ENCODE assay signal across 8 cellular contexts in genomic region chr15:75647370-75648155, GRCh38. TPM values are rescaled to one million over a fixed set of nuclear protein-coding genes. Genes with fewer than 3 reads are reported as not detected.
DNase-seq lines count a peak whose midpoint lies in the region; ATAC-seq and TF ChIP-seq lines count a peak whose summit lies in the region.

Gene SNX33 (plus strand): TSS chr15:75647912. CDS start chr15:75649103, 1,191 bp downstream.

- H3K9me3 ChIP-seq in ectodermal cell (ENCODE audit: control insufficient read depth, low read length) (no peaks in the 10 kb centered on the region), liver (ENCODE audit: control insufficient read depth in 4 of 4, low read length in 3 of 4) (no peaks in the 10 kb centered on the region)

- 0% methylated on average over 76 of the region's 76 CpGs for WGBS in ectodermal cell, 2 experiments
- WGBS in liver = under 1% methylated on average over 76 of the region's 76 CpGs

- H3K4me1 Mint-ChIP-seq in activated CD4-positive, alpha-beta memory T cell treated with anti-CD3 and anti-CD28 coated beads for 36 hours (ENCODE audit: low read depth) = peaks cover 44% of the 10 kb centered on the region

- DNase-seq in SHP77 (lab: John Stamatoyannopoulos, UW) (peak; percentile 33 to 58), SHP77 treated with DMSO at 0.1 percent for 48 hours (lab: John Stamatoyannopoulos, UW) (no peak), NCI-H2227 (lab: John Stamatoyannopoulos, UW; ENCODE audit: unreplicated experiment) (peak; percentile 56)
- DNase-seq in activated CD4-positive, alpha-beta memory T cell treated with anti-CD3 and anti-CD28 coated beads for 36 hours = peak; percentile 77
- peak; percentile 38 to 46 for DNase-seq in stimulated activated CD4-positive, alpha-beta T cell treated with anti-CD3 and anti-CD28 coated beads, Interleukin-4, amount 100 ng/mL, for 48 hours (ENCODE audit: low read depth in 2 of 2)

- no peak for ATAC-seq in GM18873 (IDR thresholded peaks at IDR 0.05; ENCODE audit: low FRiP score, unreplicated experiment)

- H3K4me1 ChIP-seq in ectodermal cell (ENCODE audit: control insufficient read depth, insufficient read depth, low read length) = peaks cover 34% of the 10 kb centered on the region
- peaks cover 20 to 51% (median 44%) of the 10 kb centered on the region in 4 donors for H3K4me1 ChIP-seq in liver (ENCODE audit: control insufficient read depth in 4 of 4, insufficient read depth in 4 of 4, low read length in 3 of 4)

- H3K4me3 Mint-ChIP-seq in activated CD4-positive, alpha-beta memory T cell treated with anti-CD3 and anti-CD28 coated beads for 36 hours = peak within 1 kb of the TSS; percentile 83

- TF ChIP-seq CTCF in liver (IDR thresholded peaks at IDR 0.05; ENCODE audit: low read depth, low read length, missing input control) = peak; percentile 28

- intact Hi-C loops in activated CD4-positive, alpha-beta memory T cell treated with anti-CD3 and anti-CD28 coated beads for 36 hours (cut with micrococcal nuclease) = no loop called here

- peak within 1 kb of the TSS; percentile 55 to 70 for H3K9ac ChIP-seq in liver (ENCODE audit: low read depth in 1 of 2, low read length in 2 of 2)

- no peaks in the 10 kb centered on the region for H3K36me3 Mint-ChIP-seq in activated CD4-positive, alpha-beta memory T cell treated with anti-CD3 and anti-CD28 coated beads for 36 hours

- H3K36me3 ChIP-seq in ectodermal cell (ENCODE audit: control insufficient read depth, insufficient read depth, low read length) (no peaks in the 10 kb centered on the region), liver (ENCODE audit: control insufficient read depth in 4 of 4, insufficient read depth in 3 of 4, low read depth in 1 of 4, low read length in 3 of 4) (peaks cover 0 to 3% (median 1%) of the 10 kb centered on the region in 4 donors)

- peak within 1 kb of the TSS; percentile 65 for H3K27ac Mint-ChIP-seq in activated CD4-positive, alpha-beta memory T cell treated with anti-CD3 and anti-CD28 coated beads for 36 hours

- peak in 1 of 2 donors; percentile 11 for TF ChIP-seq RAD21 in liver (IDR thresholded peaks at IDR 0.05)

- CTCF ChIA-PET in activated CD4-positive, alpha-beta memory T cell treated with anti-CD3 and anti-CD28 coated beads for 36 hours (lab: Charles Lee) = interaction anchor here (0.6 to 2.3 kb wide), 19 partner anchors 9 to 313 kb away, joined by 3 to 24 read pairs (median 3); partner anchors contain the start of genes MAN2C1 and PTPN9

- H3K4me3 ChIP-seq in ectodermal cell (ENCODE audit: insufficient read depth, low read depth, low read length) (peak within 1 kb of the TSS; percentile 93), liver (ENCODE audit: low read depth in 1 of 3, low read length in 3 of 3) (peak within 1 kb of the TSS; percentile 81 to 91 (median 91))

- H3K27ac ChIP-seq in ectodermal cell (ENCODE audit: insufficient read depth, low read depth, low read length, poor library complexity, severe bottlenecking) (peak within 1 kb of the TSS; percentile 93), liver (ENCODE audit: low read depth in 1 of 2, low read length in 2 of 2) (peak within 1 kb of the TSS; percentile 96 to 99)

- POLR2A ChIA-PET in activated CD4-positive, alpha-beta memory T cell treated with anti-CD3 and anti-CD28 coated beads for 36 hours (lab: Charles Lee) = interaction anchor here (0.7 to 2.5 kb wide), 7 partner anchors 9 to 281 kb away, joined by 3 to 14 read pairs (median 3); partner anchors contain the start of genes MAN2C1, PTPN9 and SNUPN

- no peaks in the 10 kb centered on the region for H3K27me3 Mint-ChIP-seq in activated CD4-positive, alpha-beta memory T cell treated with anti-CD3 and anti-CD28 coated beads for 36 hours

- H3K27me3 ChIP-seq in ectodermal cell (ENCODE audit: control insufficient read depth, insufficient read depth, low read length, poor library complexity, severe bottlenecking) = peaks cover 20% of the 10 kb centered on the region
- no peaks in the 10 kb centered on the region for H3K27me3 ChIP-seq in liver (ENCODE audit: control insufficient read depth in 4 of 4, insufficient read depth in 4 of 4, low read length in 3 of 4)

- no peaks in the 10 kb centered on the region for H3K9me3 Mint-ChIP-seq in activated CD4-positive, alpha-beta memory T cell treated with anti-CD3 and anti-CD28 coated beads for 36 hours

TF ChIP-seq in liver, 16 proteins besides CTCF, POLR2A, EP300 and RAD21:
- peak in 1 of 2 donors; percentile 18 for TF ChIP-seq HNF4A (conservative IDR thresholded peaks at IDR 0.05)
- peak; percentile 22 for TF ChIP-seq YY1 (IDR thresholded peaks at IDR 0.05)
- TF ChIP-seq FOXA1 (IDR thresholded peaks at IDR 0.05) = no peak
- TF ChIP-seq RXRA (IDR thresholded peaks at IDR 0.05) = peak in 1 of 2 donors; percentile 9
- no peak for TF ChIP-seq ZBTB33 (IDR thresholded peaks at IDR 0.05)
- no peak for TF ChIP-seq HNF4G (IDR thresholded peaks at IDR 0.05)
- peak; percentile 47 to 80 for TF ChIP-seq EGR1 (IDR thresholded peaks at IDR 0.05; ENCODE audit: low read depth in 2 of 2)
- TF ChIP-seq MAX (IDR thresholded peaks at IDR 0.05) = peak; percentile 20
- peak; percentile 28 for TF ChIP-seq SP1 (IDR thresholded peaks at IDR 0.05)

RNA-seq across cellular contexts. Expression of gene SNX33, which starts in this region (rescaled TPM):
- 1 to 10 TPM; 3.0 to 3.2 TPM for total RNA-seq in activated CD4-positive, alpha-beta memory T cell treated with anti-CD3 and anti-CD28 coated beads for 36 hours
- 22.6 TPM for polyA plus RNA-seq in ectodermal cell (2013, experiment 1 of 4)
- polyA plus RNA-seq in ectodermal cell (2013, experiment 2 of 4) = 23.7 TPM
- polyA plus RNA-seq in ectodermal cell (2013, experiment 3 of 4) = 18.6 TPM
- polyA plus RNA-seq in ectodermal cell (2013, experiment 4 of 4) = 19.3 TPM
- 10 to 100 TPM in 1 of 2 donors, 1 to 10 TPM in 1; 7.1 to 10.8 TPM for total RNA-seq in liver
- polyA plus RNA-seq in liver = 10 to 100 TPM in 1 of 2 donors, 1 to 10 TPM in 1; 8.0 to 10.3 TPM
